ENCODE assay signal across 10 cellular contexts in the genomic region with DNA sequence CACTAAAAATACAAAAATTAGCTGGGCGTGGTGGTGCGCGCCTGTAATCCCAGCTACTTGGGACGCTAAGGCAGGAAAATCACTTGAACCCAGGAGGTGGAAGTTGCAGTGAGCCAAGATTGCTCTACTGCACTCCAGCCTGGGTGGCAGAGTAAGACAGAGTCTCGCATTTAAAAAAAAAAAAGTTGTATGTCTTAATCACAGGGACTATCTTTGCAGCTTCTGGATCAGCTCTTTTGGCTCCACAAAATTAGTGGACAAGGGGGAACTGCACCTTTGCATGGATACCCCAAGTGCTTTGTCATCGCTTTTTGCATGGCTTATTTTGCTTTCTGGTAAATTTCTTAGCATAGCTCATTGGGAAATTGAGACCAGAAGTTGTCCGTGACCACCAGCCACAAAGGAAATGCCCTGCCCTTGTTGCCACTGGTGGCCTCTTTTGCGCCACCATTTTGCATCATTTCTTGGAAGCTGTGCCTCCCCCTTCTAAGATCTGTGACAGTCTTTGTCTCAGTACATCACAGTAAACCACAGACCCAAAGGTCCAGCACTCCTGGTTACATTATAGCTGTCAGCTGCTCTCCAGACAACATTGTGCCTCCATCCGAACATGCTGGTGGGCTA.
DNase-seq lines count a peak whose midpoint lies in the region; ATAC-seq lines count a peak whose summit lies in the region.
"Had no signal": no experiment of that assay in that cellular context is flagged by ENCODE, and none has a peak within 500 bp of the region (broad histone marks: within the 10 kb centered on the region; RNA-seq: fewer than 3 reads in every experiment).

No MANE protein-coding gene starts in this region.

- no peaks in the 10 kb centered on the region for H3K27me3 Mint-ChIP-seq in T-helper 1 cell treated with Interleukin-12 subunit alpha and Interleukin-12 subunit beta and Interleukin-4 antibody, amounts not matched to agents 30 μg/mL and 1 μg/mL, for 36 hours (ENCODE audit: low read depth)
- H3K27me3 Mint-ChIP-seq in effector memory CD8-positive, alpha-beta T cell: no peaks in the 10 kb centered on the region
- H3K27me3 Mint-ChIP-seq in stimulated activated memory B cell treated with anti-CD40 and anti-IgM and Interleukin-4, amounts not matched to agents 10 μg/mL and 1 μg/mL and 100 μg/mL, for 72 hours: no peaks in the 10 kb centered on the region
- H3K27me3 Mint-ChIP-seq: activated B cell treated with CpG ODN at 0.5 μM for 24 hours had no signal

- H3K27ac Mint-ChIP-seq in T-helper 1 cell treated with Interleukin-12 subunit alpha and Interleukin-12 subunit beta and Interleukin-4 antibody, amounts not matched to agents 30 μg/mL and 1 μg/mL, for 36 hours: peak overlapping the region; percentile 93
- H3K27ac Mint-ChIP-seq in effector memory CD8-positive, alpha-beta T cell: peak overlapping the region; percentile 91 to 93
- H3K27ac Mint-ChIP-seq in stimulated activated memory B cell treated with anti-CD40 and anti-IgM and Interleukin-4, amounts not matched to agents 10 μg/mL and 1 μg/mL and 100 μg/mL, for 72 hours: peak overlapping the region; percentile 23
- H3K27ac Mint-ChIP-seq: activated B cell treated with CpG ODN at 0.5 μM for 24 hours had no signal

- ATAC-seq in effector memory CD8-positive, alpha-beta T cell (replicated peaks): peak; percentile 74
- no peak for ATAC-seq in stimulated activated memory B cell treated with anti-CD40 and anti-IgM and Interleukin-4, amounts not matched to agents 10 μg/mL and 1 μg/mL and 100 μg/mL, for 72 hours
- ATAC-seq in HG02610 (IDR thresholded peaks at IDR 0.05; ENCODE audit: unreplicated experiment): no peak

- peak; percentile 56 for DNase-seq in activated CD8-positive, alpha-beta memory T cell treated with anti-CD3 and anti-CD28 coated beads, Interleukin-2, amount 50 U/mL, for 48 hours
- no peak for DNase-seq in activated CD8-positive, alpha-beta memory T cell treated with anti-CD3 and anti-CD28 coated beads for 24 hours
- DNase-seq in effector memory CD8-positive, alpha-beta T cell: peak in 2 of 3 experiments; percentile 2 to 12
- no peak for DNase-seq in NCI-H146 treated with DMSO at 0.1 percent for 48 hours (lab: John Stamatoyannopoulos, UW; ENCODE audit: unreplicated experiment)
- no peak for DNase-seq in NCI-H2081 treated with DMSO at 0.1 percent for 48 hours (lab: John Stamatoyannopoulos, UW)
- DNase-seq: activated B cell treated with CpG ODN at 0.5 μM for 24 hours, NCI-H2171 treated with DMSO at 0.1 percent for 48 hours had no signal

- H3K36me3 Mint-ChIP-seq in T-helper 1 cell treated with Interleukin-12 subunit alpha and Interleukin-12 subunit beta and Interleukin-4 antibody, amounts not matched to agents 30 μg/mL and 1 μg/mL, for 36 hours (ENCODE audit: low read depth): peaks cover 42% of the 10 kb centered on the region
- peaks cover 12% of the 10 kb centered on the region for H3K36me3 Mint-ChIP-seq in effector memory CD8-positive, alpha-beta T cell (ENCODE audit: insufficient read depth)
- peaks cover 42% of the 10 kb centered on the region for H3K36me3 Mint-ChIP-seq in stimulated activated memory B cell treated with anti-CD40 and anti-IgM and Interleukin-4, amounts not matched to agents 10 μg/mL and 1 μg/mL and 100 μg/mL, for 72 hours

- H3K4me1 Mint-ChIP-seq in T-helper 1 cell treated with Interleukin-12 subunit alpha and Interleukin-12 subunit beta and Interleukin-4 antibody, amounts not matched to agents 30 μg/mL and 1 μg/mL, for 36 hours (ENCODE audit: low read depth): peaks cover 64% of the 10 kb centered on the region
- H3K4me1 Mint-ChIP-seq in effector memory CD8-positive, alpha-beta T cell (ENCODE audit: low read depth in 2 of 2): peaks cover 35 to 47% of the 10 kb centered on the region in 2 donors
- H3K4me1 Mint-ChIP-seq in stimulated activated memory B cell treated with anti-CD40 and anti-IgM and Interleukin-4, amounts not matched to agents 10 μg/mL and 1 μg/mL and 100 μg/mL, for 72 hours: no peaks in the 10 kb centered on the region

- peak overlapping the region; percentile 44 for H3K4me3 Mint-ChIP-seq in T-helper 1 cell treated with Interleukin-12 subunit alpha and Interleukin-12 subunit beta and Interleukin-4 antibody, amounts not matched to agents 30 μg/mL and 1 μg/mL, for 36 hours
- peak overlapping the region; percentile 37 to 71 for H3K4me3 Mint-ChIP-seq in effector memory CD8-positive, alpha-beta T cell
- no peak overlapping the region for H3K4me3 Mint-ChIP-seq in stimulated activated memory B cell treated with anti-CD40 and anti-IgM and Interleukin-4, amounts not matched to agents 10 μg/mL and 1 μg/mL and 100 μg/mL, for 72 hours
- H3K4me3 Mint-ChIP-seq: activated B cell treated with CpG ODN at 0.5 μM for 24 hours had no signal

- H3K9me3 Mint-ChIP-seq in T-helper 1 cell treated with Interleukin-12 subunit alpha and Interleukin-12 subunit beta and Interleukin-4 antibody, amounts not matched to agents 30 μg/mL and 1 μg/mL, for 36 hours: no peaks in the 10 kb centered on the region
- H3K9me3 Mint-ChIP-seq in effector memory CD8-positive, alpha-beta T cell: no peaks in the 10 kb centered on the region
- no peaks in the 10 kb centered on the region for H3K9me3 Mint-ChIP-seq in stimulated activated memory B cell treated with anti-CD40 and anti-IgM and Interleukin-4, amounts not matched to agents 10 μg/mL and 1 μg/mL and 100 μg/mL, for 72 hours
- H3K9me3 Mint-ChIP-seq: activated B cell treated with CpG ODN at 0.5 μM for 24 hours had no signal

Comparison
In these comparisons a context has a peak if more than half of its experiments do, and no peak if none do; other contexts are left out.
1. DNase-seq: peak in activated CD8-positive, alpha-beta memory T cell treated with anti-CD3 and anti-CD28 coated beads, Interleukin-2, amount 50 U/mL, for 48 hours (single experiment) and effector memory CD8-positive, alpha-beta T cell (2 of 3); none in activated CD8-positive, alpha-beta memory T cell treated with anti-CD3 and anti-CD28 coated beads for 24 hours (single experiment), NCI-H146 treated with DMSO at 0.1 percent for 48 hours (single experiment) and NCI-H2081 treated with DMSO at 0.1 percent for 48 hours (single experiment).
2. H3K27ac Mint-ChIP-seq: peak in every context shown above with its lines; median percentile 93 in T-helper 1 cell treated with Interleukin-12 subunit alpha and Interleukin-12 subunit beta and Interleukin-4 antibody, amounts not matched to agents 30 μg/mL and 1 μg/mL, for 36 hours; 92 in effector memory CD8-positive, alpha-beta T cell; 23 in stimulated activated memory B cell treated with anti-CD40 and anti-IgM and Interleukin-4, amounts not matched to agents 10 μg/mL and 1 μg/mL and 100 μg/mL, for 72 hours.